24 cellular contexts compared by ENCODE assay signal in genomic region chr9:86993830-86994229, GRCh38.
DNase-seq lines count a peak whose midpoint lies in the region; TF ChIP-seq lines count a peak whose summit lies in the region.
"Had no signal": no experiment of that assay in that cellular context is flagged by ENCODE, and none has a peak within 500 bp of the region (broad histone marks: within the 10 kb centered on the region; RNA-seq: fewer than 3 reads in every experiment).

No MANE protein-coding gene starts in this region.

- no peak overlapping the region for H3K27ac Mint-ChIP-seq in nephron progenitor cell
- H3K27ac Mint-ChIP-seq: B cell; CD14-positive monocyte; CD4-positive, alpha-beta memory T cell; CD4-positive, CD25-positive, alpha-beta regulatory T cell; CD8-positive, alpha-beta memory T cell had no signal

- CTCF ChIA-PET in HEK293 (lab: Yijun Ruan, JAX): no interaction called here

- POLR2A ChIA-PET in HEK293 (lab: Yijun Ruan, JAX): no interaction called here

- H3K36me3 ChIP-seq in HEK293 (ENCODE audit: control insufficient read depth in 2 of 2, insufficient read depth in 1 of 2, low read length in 2 of 2) (no peaks in the 10 kb centered on the region), SK-N-MC (ENCODE audit: insufficient read depth, low read length) (no peaks in the 10 kb centered on the region)
- H3K36me3 ChIP-seq: BLaER1 treated with 17β-estradiol and CSF1 and Interleukin-3, amounts not matched to agents 10 nM and 100 nM had no signal

- no peak overlapping the region for H3K4me3 Mint-ChIP-seq in nephron progenitor cell
- H3K4me3 Mint-ChIP-seq: B cell; CD14-positive monocyte; CD4-positive, alpha-beta memory T cell; CD4-positive, CD25-positive, alpha-beta regulatory T cell; CD8-positive, alpha-beta memory T cell had no signal

- DNase-seq in NCI-H2171 treated with DMSO at 0.1 percent for 48 hours (lab: John Stamatoyannopoulos, UW): peak; percentile 30
- DNase-seq in NCI-H2171 (lab: John Stamatoyannopoulos, UW): no peak
- no peak for DNase-seq in SK-N-MC (ENCODE audit: low read depth, low spot score)
- no peak for DNase-seq in GOT3 (lab: John Stamatoyannopoulos, UW)
- DNase-seq in nephron progenitor cell: no peak
- DNase-seq in C1 segment of cervical spinal cord (lab: John Stamatoyannopoulos, UW): no peak
- DNase-seq: AML-193; CD4-positive, alpha-beta memory T cell; CD4-positive, CD25-positive, alpha-beta regulatory T cell; CD8-positive, alpha-beta memory T cell; COR-L47; DMS153; DMS53; DMS79; DND-41; EL; GDM1 had no signal

- no peak overlapping the region for H3K9ac ChIP-seq in SK-N-MC (ENCODE audit: insufficient read length)
- H3K9ac ChIP-seq: BLaER1 treated with 17β-estradiol and CSF1 and Interleukin-3, amounts not matched to agents 10 nM and 100 nM had no signal

- H3K4me1 ChIP-seq in HEK293 (ENCODE audit: control insufficient read depth, insufficient read depth, low read length): peaks cover 5% of the 10 kb centered on the region
- H3K4me1 ChIP-seq: A549; BLaER1 treated with 17β-estradiol and CSF1 and Interleukin-3, amounts not matched to agents 10 nM and 100 nM had no signal

- H3K4me1 Mint-ChIP-seq in nephron progenitor cell: peaks cover 40% of the 10 kb centered on the region
- H3K4me1 Mint-ChIP-seq: B cell; CD4-positive, alpha-beta memory T cell; CD4-positive, CD25-positive, alpha-beta regulatory T cell; CD8-positive, alpha-beta memory T cell had no signal

- TF ChIP-seq CTCF in HEK293 (tag by site-specific recombination; IDR thresholded peaks at IDR 0.05): no peak
- no peak for TF ChIP-seq CTCF in nephron progenitor cell (IDR thresholded peaks at IDR 0.05)

- H3K36me3 Mint-ChIP-seq in nephron progenitor cell (ENCODE audit: low read depth): no peaks in the 10 kb centered on the region
- H3K36me3 Mint-ChIP-seq: CD14-positive monocyte; CD4-positive, alpha-beta memory T cell; CD4-positive, CD25-positive, alpha-beta regulatory T cell; CD8-positive, alpha-beta memory T cell had no signal

- H3K9me3 Mint-ChIP-seq in nephron progenitor cell: no peaks in the 10 kb centered on the region
- H3K9me3 Mint-ChIP-seq: CD14-positive monocyte; CD4-positive, alpha-beta memory T cell; CD8-positive, alpha-beta memory T cell had no signal

- peaks cover 3% of the 10 kb centered on the region for H3K27me3 Mint-ChIP-seq in nephron progenitor cell (ENCODE audit: low read depth, poor library complexity)
- H3K27me3 Mint-ChIP-seq: CD4-positive, CD25-positive, alpha-beta regulatory T cell had no signal

- H3K27ac ChIP-seq in HEK293 (ENCODE audit: extremely low read depth, low read depth, low read length) (no peak overlapping the region), SK-N-MC (peak overlapping the region; percentile 83; the same call in 1 of the 2 replicates)
- H3K27ac ChIP-seq: 22Rv1; A549; BLaER1 treated with 17β-estradiol and CSF1 and Interleukin-3, amounts not matched to agents 10 nM and 100 nM had no signal

- H3K4me3 ChIP-seq in HEK293 (ENCODE audit: low read depth, low read length): no peak overlapping the region
- peak overlapping the region; percentile 55; the same call in 1 of the 2 replicates for H3K4me3 ChIP-seq in SK-N-MC
- H3K4me3 ChIP-seq: A549; BLaER1 treated with 17β-estradiol and CSF1 and Interleukin-3, amounts not matched to agents 10 nM and 100 nM; GM12878 had no signal

- H3K9me3 ChIP-seq in HEK293 (ENCODE audit: control insufficient read depth, insufficient read depth, low read depth, low read length): no peaks in the 10 kb centered on the region
- H3K9me3 ChIP-seq in SK-N-MC (ENCODE audit: low read depth, low read length): no peaks in the 10 kb centered on the region
- H3K9me3 ChIP-seq: A549; BLaER1 treated with 17β-estradiol and CSF1 and Interleukin-3, amounts not matched to agents 10 nM and 100 nM had no signal

TF ChIP-seq in HEK293, 187 proteins besides CTCF, POLR2A, EP300 and RAD21 (continues in another document):
- TF ChIP-seq ZNF580 (tag by site-specific recombination; IDR thresholded peaks at IDR 0.05) (peak; percentile 62; the same call in 1 of the 2 replicates), ZSCAN16 (tag by site-specific recombination; IDR thresholded peaks at IDR 0.05) (no peak), ZNF174 (tag by site-specific recombination; IDR thresholded peaks at IDR 0.05) (no peak), ZNF324 (tag by site-specific recombination; IDR thresholded peaks at IDR 0.05) (no peak), ZNF2 (tag by site-specific recombination; IDR thresholded peaks at IDR 0.05) (no peak), ZNF146 (tag by site-specific recombination; IDR thresholded peaks at IDR 0.05) (peak; percentile 96), ZBTB11 (tag by site-specific recombination; conservative IDR thresholded peaks at IDR 0.05; ENCODE audit: low read depth) (no peak), ZNF398 (tag by site-specific recombination; IDR thresholded peaks at IDR 0.05) (no peak), ZNF510 (tag by site-specific recombination; IDR thresholded peaks at IDR 0.05; ENCODE audit: insufficient replicate concordance) (no peak), SP7 (tag by site-specific recombination; IDR thresholded peaks at IDR 0.05) (no peak), REPIN1 (tag by site-specific recombination; IDR thresholded peaks at IDR 0.05; ENCODE audit: low read depth) (no peak), ZNF221 (tag by site-specific recombination; IDR thresholded peaks at IDR 0.05; ENCODE audit: borderline replicate concordance) (no peak), TCF7L2 (IDR thresholded peaks at IDR 0.05; ENCODE audit: borderline replicate concordance, low read depth, low read length) (no peak), TSHZ1 (tag by site-specific recombination; IDR thresholded peaks at IDR 0.05; ENCODE audit: borderline replicate concordance) (no peak)
